8 cellular contexts compared by ENCODE assay signal in the genomic region with DNA sequence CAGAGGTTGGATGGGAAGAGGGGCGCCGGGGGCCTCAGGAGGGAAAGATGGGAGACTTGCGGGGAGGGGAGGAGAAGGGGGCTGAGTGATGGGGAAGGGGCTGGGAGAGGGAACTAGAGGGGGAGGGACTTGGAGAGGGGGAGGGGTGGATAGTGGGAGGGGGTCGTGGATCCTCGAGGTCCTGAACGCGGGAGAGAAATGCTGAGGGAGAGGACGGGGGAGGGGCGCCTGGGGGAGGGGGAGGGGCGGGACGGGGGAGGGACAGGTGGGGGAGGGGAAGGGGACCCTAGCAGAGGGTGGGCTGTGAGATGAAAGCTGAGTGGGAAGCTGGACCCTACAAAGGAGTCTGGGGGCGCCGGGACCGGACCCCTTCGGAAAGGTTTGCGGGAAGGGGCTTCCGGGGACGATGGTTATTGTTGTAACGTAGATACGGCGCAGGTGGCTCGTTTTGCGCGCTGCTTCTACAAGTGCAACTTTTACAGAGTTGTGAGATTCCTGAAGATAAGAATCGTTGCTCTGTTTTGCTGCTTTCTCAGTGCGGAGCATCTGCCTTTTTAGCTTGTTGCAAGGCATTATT. TPM values are rescaled to one million over a fixed set of nuclear protein-coding genes. Genes with fewer than 3 reads are reported as not detected.
DNase-seq lines count a peak whose midpoint lies in the region; ATAC-seq, FAIRE-seq and TF ChIP-seq lines count a peak whose summit lies in the region.

No MANE protein-coding gene starts in this region.

- H3K27me3 Mint-ChIP-seq in type B pancreatic cell, result no peaks in the 10 kb centered on the region

- intact Hi-C loops in K562 (cut with micrococcal nuclease), result loop anchor here (2.0 kb wide), 1 partner anchor 21 kb away; the partner anchor contains the start of gene ZNF787

- H3K36me3 Mint-ChIP-seq in type B pancreatic cell, result no peaks in the 10 kb centered on the region

- H3K27ac Mint-ChIP-seq in type B pancreatic cell, result peak overlapping the region; percentile 90

- TF ChIP-seq CTCF in K562 (IDR thresholded peaks at IDR 0.05 in 2 of 3, conservative IDR thresholded peaks at IDR 0.05 in 1 of 3; ENCODE audit: insufficient read depth in 2 of 3, low read depth in 1 of 3, low read length in 3 of 3) (no peak), type B pancreatic cell (conservative IDR thresholded peaks at IDR 0.05) (no peak)

- H3K79me1 ChIP-seq in mesenchymal stem cell (replicated peaks; ENCODE audit: low read length, poor library complexity, severe bottlenecking), result peaks cover 21% of the 10 kb centered on the region

- H3K14ac ChIP-seq in mesenchymal stem cell (ENCODE audit: low read length in 2 of 2), result no peak overlapping the region

- H3K27ac ChIP-seq in K562 (ENCODE audit: extremely low read depth, low read depth, low read length) (peak overlapping the region; percentile 98; the same call in 1 of the 3 replicates), mesenchymal stem cell (ENCODE audit: low read length, poor library complexity, severe bottlenecking) (no peak overlapping the region)

- H2BK12ac ChIP-seq in mesenchymal stem cell (ENCODE audit: low read length in 2 of 2), result no peak overlapping the region

- no peak overlapping the region for H2AK5ac ChIP-seq in mesenchymal stem cell (ENCODE audit: low read length, severe bottlenecking)

- peak overlapping the region; percentile 71 for H4K8ac ChIP-seq in mesenchymal stem cell (ENCODE audit: low read length)

- H2BK120ac ChIP-seq in mesenchymal stem cell (ENCODE audit: low read depth, low read length), result no peak overlapping the region

- H3K4me1 Mint-ChIP-seq in type B pancreatic cell (ENCODE audit: unreplicated experiment), result peaks cover 30% of the 10 kb centered on the region

- H3K4ac ChIP-seq in mesenchymal stem cell (ENCODE audit: low read depth in 1 of 2, low read length in 2 of 2), result peak overlapping the region in 1 of 2 experiments; percentile 41

- no peaks in the 10 kb centered on the region for H3K9me3 Mint-ChIP-seq in type B pancreatic cell

- POLR2A ChIA-PET in K562 (lab: Yijun Ruan, JAX), result interaction anchor here (0.8 kb wide), 1 partner anchor 14 kb away, joined by 3 read pairs; no protein-coding TSS in a partner anchor

- H2BK5ac ChIP-seq in mesenchymal stem cell (ENCODE audit: low read depth, low read length, poor library complexity, severe bottlenecking), result no peak overlapping the region

- no peaks in the 10 kb centered on the region for H3K27me3 ChIP-seq in NT2/D1 (ENCODE audit: insufficient read depth, insufficient read length)
- no peaks in the 10 kb centered on the region for H3K27me3 ChIP-seq in K562 (ENCODE audit: control insufficient read depth in 2 of 2, insufficient read depth in 2 of 2, low read length in 2 of 2)
- no peaks in the 10 kb centered on the region for H3K27me3 ChIP-seq in mesenchymal stem cell (ENCODE audit: control insufficient read depth in 1 of 2, insufficient read depth in 1 of 2, low read length in 2 of 2)

- H2BK15ac ChIP-seq in mesenchymal stem cell (ENCODE audit: low read depth, poor library complexity, severe bottlenecking), result no peak overlapping the region

- 21% methylated on average over 13 of the region's 26 CpGs for WGBS in K562 (ENCODE audit: insufficient coverage, low coverage, missing lambda C conversion rate)
- 8% methylated on average over 18 of the region's 26 CpGs for WGBS in mesenchymal stem cell

- H3K4me2 ChIP-seq in K562 (ENCODE audit: insufficient read depth, low read length) (peak overlapping the region; percentile 91), mesenchymal stem cell (ENCODE audit: low read length, poor library complexity, severe bottlenecking) (peak overlapping the region; percentile 80)

- no peaks in the 10 kb centered on the region for H3K9me3 ChIP-seq in NT2/D1 (ENCODE audit: insufficient read depth, low read length)
- no peaks in the 10 kb centered on the region for H3K9me3 ChIP-seq in K562 (replicated peaks; ENCODE audit: control insufficient read depth, insufficient read depth, low read depth, low read length)
- no peaks in the 10 kb centered on the region for H3K9me3 ChIP-seq in mesenchymal stem cell (ENCODE audit: control insufficient read depth, low read length)

- no peak for TF ChIP-seq EP300 in K562 (IDR thresholded peaks at IDR 0.05; ENCODE audit: low read length)

- no peaks in the 10 kb centered on the region for H4K20me1 ChIP-seq in K562 (replicated peaks; ENCODE audit: control insufficient read depth, insufficient read depth, low read length)

- H3K4me3 ChIP-seq in NT2/D1 (ENCODE audit: insufficient read length, low read depth) (peak overlapping the region; percentile 39), K562 (peak overlapping the region; percentile 67), mesenchymal stem cell (ENCODE audit: insufficient read depth in 1 of 2, low read depth in 1 of 2, low read length in 2 of 2) (peak overlapping the region; percentile 65 to 86)

- no peak for TF ChIP-seq RAD21 in K562 (CRISPR knock-in tag; conservative IDR thresholded peaks at IDR 0.05 in 1 of 2, IDR thresholded peaks at IDR 0.05 in 1 of 2)

- peak overlapping the region; percentile 97 for H3K4me3 Mint-ChIP-seq in type B pancreatic cell

- DNase-seq in EH (ENCODE audit: low read depth) (peak; percentile 15), NT2/D1 (ENCODE audit: low read depth, low spot score) (no peak), K562 (ENCODE audit: extremely low read depth in 1 of 4, low spot score in 3 of 4) (peak in 1 of 4 experiments; percentile 29), mesenchymal stem cell (peak; percentile 19), type B pancreatic cell (ENCODE audit: extremely low spot score, unreplicated experiment) (no peak), hippocampal formation (lab: John Stamatoyannopoulos, UW) (no peak)

- H3K36me3 ChIP-seq in NT2/D1 (ENCODE audit: insufficient read depth, insufficient read length, low read length), result peaks cover 33% of the 10 kb centered on the region
- peaks cover 3% of the 10 kb centered on the region; the same call in 1 of the 3 replicates for H3K36me3 ChIP-seq in K562 (ENCODE audit: control insufficient read depth, insufficient read depth, low read length)
- peaks cover 3 to 25% of the 10 kb centered on the region in 2 experiments for H3K36me3 ChIP-seq in mesenchymal stem cell (ENCODE audit: control insufficient read depth in 1 of 2, insufficient read depth in 2 of 2, low read depth in 1 of 2, low read length in 2 of 2)

- peak; percentile 48 for FAIRE-seq in K562 (lab: Jason Lieb, UNC)

- in situ Hi-C loops in K562 (cut with MboI), result loop anchor here (25.0 kb wide), 1 partner anchor 979 kb away; the partner anchor contains the start of genes DNAAF3 and TNNI3

- CTCF ChIA-PET in K562 (lab: Yijun Ruan, JAX; ENCODE audit: low intra/inter-chr PET ratio), result no interaction called here

- H3K23ac ChIP-seq in mesenchymal stem cell (ENCODE audit: low read length in 2 of 2), result no peak overlapping the region

- H3K18ac ChIP-seq in mesenchymal stem cell (ENCODE audit: low read depth in 1 of 2, low read length in 2 of 2), result peak overlapping the region in 1 of 2 experiments; percentile 13

- no peak for ATAC-seq in K562
- no peak for ATAC-seq in GM21723 (IDR thresholded peaks at IDR 0.05; ENCODE audit: unreplicated experiment)
- no peak for ATAC-seq in HG03439 (IDR thresholded peaks at IDR 0.05; ENCODE audit: unreplicated experiment)

- H2AFZ ChIP-seq in K562 (ENCODE audit: low read depth, low read length), result peak overlapping the region; percentile 47; the same call in 1 of the 2 replicates
- H2AFZ ChIP-seq in mesenchymal stem cell (ENCODE audit: low read depth, low read length), result no peak overlapping the region

- H4K91ac ChIP-seq in mesenchymal stem cell (ENCODE audit: low read length), result no peak overlapping the region

- H3K9ac ChIP-seq in NT2/D1 (ENCODE audit: insufficient read length, low read depth) (peak overlapping the region; percentile 50), K562 (ENCODE audit: insufficient read depth in 1 of 2, low read depth in 2 of 2, low read length in 2 of 2) (peak overlapping the region; percentile 32 to 99), mesenchymal stem cell (ENCODE audit: low read length) (peak overlapping the region; percentile 94)

- H3K4me1 ChIP-seq in NT2/D1 (ENCODE audit: insufficient read depth, insufficient read length) (peaks cover 9% of the 10 kb centered on the region), K562 (replicated peaks in 1 of 2; ENCODE audit: control insufficient read depth in 2 of 2, insufficient read depth in 2 of 2, low read length in 2 of 2) (peaks cover 11 to 18% of the 10 kb centered on the region in 2 experiments), mesenchymal stem cell (ENCODE audit: control insufficient read depth, insufficient read depth, low read depth, low read length) (peaks cover 15% of the 10 kb centered on the region)

- H3K9me1 ChIP-seq in K562 (ENCODE audit: control insufficient read depth, insufficient read depth, low read length), result no peaks in the 10 kb centered on the region

- BruUV-seq in K562 (replicated peaks; lab: Mats Ljungman, UMichigan), result no TSS peak

- H3K79me2 ChIP-seq in K562 (ENCODE audit: control insufficient read depth, insufficient read depth, low read length), result peaks cover 41% of the 10 kb centered on the region

- TF ChIP-seq POLR2A in K562 (conservative IDR thresholded peaks at IDR 0.05), result no peak

RNA-seq across cellular contexts. Expression of gene ZNF444, which starts 0.4 kb away (rescaled TPM):
- 10.3 and 22.0 TPM in 2 replicates for total RNA-seq in K562 (2011; cell fraction: chromatin; rRNA removed; ENCODE audit: low replicate concordance)
- 14.7 and 18.6 TPM in 2 replicates for total RNA-seq in K562 (2011; cell fraction: nucleolus; rRNA removed)
- total RNA-seq in K562 (2011; cell fraction: nucleoplasm; rRNA removed), result 13.4 and 17.9 TPM in 2 replicates
- total RNA-seq in K562 (2014; rRNA removed) (20.0 and 20.8 TPM in 2 replicates), K562 (2014; rRNA removed; fragmentation: Illumina TruSeq; extraction: Trizol) (2.0 and 2.8 TPM in 2 replicates), K562 (2015; rRNA removed; fragmentation: Illumina TruSeq; extraction: Trizol) (6.9 and 7.0 TPM in 2 replicates), K562 (2021) (38.8 and 40.0 TPM in 2 replicates), type B pancreatic cell (ENCODE audit: low replicate concordance) (37.4 and 40.7 TPM in 2 replicates)
- polyA plus RNA-seq in K562 (2011; rRNA removed) (6.1 and 7.4 TPM in 2 replicates), K562 (2014; fragmentation: Illumina TruSeq; extraction: Trizol) (7.7 and 10.6 TPM in 2 replicates), K562 (2014; fragmentation: Nextera tagmentation; extraction: Ambion mirVana) (under 1 TPM; 0.39 to 0.49 TPM), K562 (2014; rRNA removed) (24.3 and 28.4 TPM in 2 replicates)
- polyA plus RNA-seq in K562 (2011; cell fraction: cytosol; rRNA removed), result 14.2 and 42.2 TPM in 2 replicates
- 10.7 and 21.0 TPM in 2 replicates for polyA plus RNA-seq in K562 (2011; cell fraction: nucleus; rRNA removed)
- 17.4 and 18.2 TPM in 2 replicates for polyA plus RNA-seq in K562 (2012)
- polyA minus RNA-seq in K562 (2011; rRNA and poly(A)+ RNA removed), result 2.2 and 4.2 TPM in 2 replicates
- 8.6 and 9.5 TPM in 2 replicates for polyA minus RNA-seq in K562 (2011; cell fraction: cytosol; rRNA and poly(A)+ RNA removed)
- polyA minus RNA-seq in K562 (2011; cell fraction: nucleus; rRNA and poly(A)+ RNA removed), result 2.8 and 3.4 TPM in 2 replicates
- polyA plus RNA-seq in mesenchymal stem cell (2013, experiment 1 of 2), result 18.1 TPM
- 17.4 TPM for polyA plus RNA-seq in mesenchymal stem cell (2013, experiment 2 of 2)

RNA-seq across cellular contexts. Expression of gene ZNF787, which starts 20.4 kb away (rescaled TPM):
- 17.6 and 47.4 TPM in 2 replicates for total RNA-seq in K562 (2011; cell fraction: chromatin; rRNA removed; ENCODE audit: low replicate concordance)
- total RNA-seq in K562 (2011; cell fraction: nucleolus; rRNA removed), result 27.8 and 29.1 TPM in 2 replicates
- 19.5 and 20.7 TPM in 2 replicates for total RNA-seq in K562 (2011; cell fraction: nucleoplasm; rRNA removed)
- 77.6 and 84.0 TPM in 2 replicates for total RNA-seq in K562 (2014; rRNA removed)
- total RNA-seq in K562 (2014; rRNA removed; fragmentation: Illumina TruSeq; extraction: Trizol), result 5.3 and 5.7 TPM in 2 replicates
- 26.1 and 30.6 TPM in 2 replicates for total RNA-seq in K562 (2015; rRNA removed; fragmentation: Illumina TruSeq; extraction: Trizol)
- total RNA-seq in K562 (2021), result 65.9 and 73.8 TPM in 2 replicates
- 7.3 and 10.9 TPM in 2 replicates for polyA plus RNA-seq in K562 (2011; rRNA removed)
- 11.1 and 55.5 TPM in 2 replicates for polyA plus RNA-seq in K562 (2011; cell fraction: cytosol; rRNA removed)
- 10.4 and 17.2 TPM in 2 replicates for polyA plus RNA-seq in K562 (2011; cell fraction: nucleus; rRNA removed)
- 35.3 and 37.8 TPM in 2 replicates for polyA plus RNA-seq in K562 (2012)
- 6.9 and 20.9 TPM in 2 replicates for polyA plus RNA-seq in K562 (2014; fragmentation: Illumina TruSeq; extraction: Trizol)
- under 1 TPM; 0.45 to 0.53 TPM for polyA plus RNA-seq in K562 (2014; fragmentation: Nextera tagmentation; extraction: Ambion mirVana)
- 51.1 and 54.4 TPM in 2 replicates for polyA plus RNA-seq in K562 (2014; rRNA removed)
- 1.8 and 3.2 TPM in 2 replicates for polyA minus RNA-seq in K562 (2011; rRNA and poly(A)+ RNA removed)
- polyA minus RNA-seq in K562 (2011; cell fraction: cytosol; rRNA and poly(A)+ RNA removed), result 20.8 and 30.9 TPM in 2 replicates
- 6.3 and 6.7 TPM in 2 replicates for polyA minus RNA-seq in K562 (2011; cell fraction: nucleus; rRNA and poly(A)+ RNA removed)
- 20.5 TPM for polyA plus RNA-seq in mesenchymal stem cell (2013, experiment 1 of 2)
- 20.3 TPM for polyA plus RNA-seq in mesenchymal stem cell (2013, experiment 2 of 2)
- 30.2 and 34.0 TPM in 2 replicates for total RNA-seq in type B pancreatic cell (ENCODE audit: low replicate concordance)

RNA-seq across cellular contexts. Expression of gene GALP, which starts 34.3 kb away (rescaled TPM):
- not detected in 2 replicates for total RNA-seq in K562 (2011; cell fraction: chromatin; rRNA removed; ENCODE audit: low replicate concordance)
- not detected in 2 replicates for total RNA-seq in K562 (2011; cell fraction: nucleolus; rRNA removed)
- total RNA-seq in K562 (2011; cell fraction: nucleoplasm; rRNA removed), result not detected in 2 replicates
- total RNA-seq in K562 (2014; rRNA removed) (not detected in 2 replicates), K562 (2014; rRNA removed; fragmentation: Illumina TruSeq; extraction: Trizol) (not detected in 2 replicates), K562 (2015; rRNA removed; fragmentation: Illumina TruSeq; extraction: Trizol) (not detected in 2 replicates), K562 (2021) (not detected in 2 replicates), type B pancreatic cell (ENCODE audit: low replicate concordance) (not detected in 2 replicates)
- polyA plus RNA-seq in K562 (2011; rRNA removed) (not detected in 2 replicates), K562 (2014; fragmentation: Illumina TruSeq; extraction: Trizol) (not detected in 2 replicates), K562 (2014; fragmentation: Nextera tagmentation; extraction: Ambion mirVana) (not detected), K562 (2014; rRNA removed) (not detected in 2 replicates)
- polyA plus RNA-seq in K562 (2011; cell fraction: cytosol; rRNA removed), result not detected in 2 replicates
- polyA plus RNA-seq in K562 (2011; cell fraction: nucleus; rRNA removed), result not detected in 2 replicates
- polyA plus RNA-seq in K562 (2012), result not detected in 2 replicates
- not detected in 2 replicates for polyA minus RNA-seq in K562 (2011; rRNA and poly(A)+ RNA removed)
- polyA minus RNA-seq in K562 (2011; cell fraction: cytosol; rRNA and poly(A)+ RNA removed), result not detected in 2 replicates
- polyA minus RNA-seq in K562 (2011; cell fraction: nucleus; rRNA and poly(A)+ RNA removed), result not detected in 2 replicates
- polyA plus RNA-seq in mesenchymal stem cell (2013, experiment 1 of 2), result not detected
- polyA plus RNA-seq in mesenchymal stem cell (2013, experiment 2 of 2), result not detected

RNA-seq across cellular contexts. Expression of gene ZSCAN5B, which starts 56.1 kb away (rescaled TPM):
- total RNA-seq in K562 (2011; cell fraction: chromatin; rRNA removed; ENCODE audit: low replicate concordance), result not detected in 2 replicates
- not detected in 2 replicates for total RNA-seq in K562 (2011; cell fraction: nucleolus; rRNA removed)
- total RNA-seq in K562 (2011; cell fraction: nucleoplasm; rRNA removed), result not detected in 2 replicates
- total RNA-seq in K562 (2014; rRNA removed) (0.08 TPM in 1 of 2 replicates, not detected in the other), K562 (2014; rRNA removed; fragmentation: Illumina TruSeq; extraction: Trizol) (not detected in 2 replicates), K562 (2015; rRNA removed; fragmentation: Illumina TruSeq; extraction: Trizol) (0.07 TPM in 1 of 2 replicates, not detected in the other), K562 (2021) (not detected in 2 replicates), type B pancreatic cell (ENCODE audit: low replicate concordance) (not detected in 2 replicates)
- polyA plus RNA-seq in K562 (2011; rRNA removed) (not detected in 2 replicates), K562 (2014; fragmentation: Illumina TruSeq; extraction: Trizol) (not detected in 2 replicates), K562 (2014; fragmentation: Nextera tagmentation; extraction: Ambion mirVana) (under 1 TPM in 1 of 2 experiments, not detected in 1; 0.03 TPM), K562 (2014; rRNA removed) (not detected in 2 replicates)
- polyA plus RNA-seq in K562 (2011; cell fraction: cytosol; rRNA removed), result 0.04 and 0.06 TPM in 2 replicates
- polyA plus RNA-seq in K562 (2011; cell fraction: nucleus; rRNA removed), result 0.10 TPM in 1 of 2 replicates, not detected in the other
- 0.07 and 0.08 TPM in 2 replicates for polyA plus RNA-seq in K562 (2012)
- polyA minus RNA-seq in K562 (2011; rRNA and poly(A)+ RNA removed), result 0.14 TPM in 1 of 2 replicates, not detected in the other
- not detected in 2 replicates for polyA minus RNA-seq in K562 (2011; cell fraction: cytosol; rRNA and poly(A)+ RNA removed)
- not detected in 2 replicates for polyA minus RNA-seq in K562 (2011; cell fraction: nucleus; rRNA and poly(A)+ RNA removed)
- 0.03 TPM for polyA plus RNA-seq in mesenchymal stem cell (2013, experiment 1 of 2)
- polyA plus RNA-seq in mesenchymal stem cell (2013, experiment 2 of 2), result 0.03 TPM

Comparison
In these comparisons a context has a peak if more than half of its experiments do, and no peak if none do; other contexts are left out.
1. DNase-seq: peak in EH (single experiment) and mesenchymal stem cell (single experiment); none in NT2/D1 (single experiment), type B pancreatic cell (single experiment) and hippocampal formation (0 of 2).
2. Peak in every context shown above with its lines, with median percentiles within 50 percentile points of each other: H3K4me3 ChIP-seq and H3K9ac ChIP-seq.